Comparison of ENCODE assay signal across 8 cellular contexts in the genomic region with DNA sequence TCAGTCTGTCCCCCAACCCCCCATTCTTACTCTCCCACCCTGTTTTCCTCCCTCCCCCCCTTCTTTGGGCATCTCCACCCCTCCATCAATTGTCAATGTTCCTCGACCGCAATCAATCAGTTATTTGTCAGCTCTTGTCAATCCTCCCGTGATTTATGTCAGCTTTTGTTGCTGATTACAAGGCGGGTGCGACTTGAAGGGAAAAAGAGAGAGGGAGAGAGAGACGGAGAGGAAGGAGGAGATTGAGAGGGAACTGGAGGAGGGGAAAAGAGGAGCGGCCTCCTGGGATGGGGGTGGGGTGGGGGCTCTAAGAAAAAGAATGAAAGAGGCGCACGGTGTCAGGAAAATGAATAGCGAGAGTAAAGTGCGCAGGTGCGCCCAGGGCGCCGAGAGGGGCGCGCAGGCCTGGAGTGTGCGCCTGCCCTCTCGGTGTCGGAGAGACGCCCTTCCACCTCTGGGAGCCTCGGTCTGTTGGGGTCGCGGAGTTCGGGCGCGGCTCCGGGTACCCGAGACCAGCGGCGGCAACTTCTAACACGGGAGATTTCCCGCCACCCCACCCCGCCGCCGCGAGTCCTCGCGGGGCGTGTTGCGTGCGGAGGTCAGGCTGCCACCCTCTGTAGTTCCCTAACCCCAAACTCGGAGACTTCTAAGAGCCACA. TPM values are rescaled to one million over a fixed set of nuclear protein-coding genes. Genes with fewer than 3 reads are reported as not detected.
DNase-seq lines count a peak whose midpoint lies in the region; ATAC-seq and TF ChIP-seq lines count a peak whose summit lies in the region.

No MANE protein-coding gene starts in this region.

- no peak for ATAC-seq in GM19324 (IDR thresholded peaks at IDR 0.05; ENCODE audit: low FRiP score, unreplicated experiment)

- peaks cover 92% of the 10 kb centered on the region for H3K27me3 Mint-ChIP-seq in brain
- H3K27me3 Mint-ChIP-seq in stimulated activated naive CD8-positive, alpha-beta T cell treated with anti-CD3 and anti-CD28 coated beads, Interleukin-15, Interleukin-2, amounts not matched to agents 100 ng/mL and 50 ng/mL, for 24 hours = peaks cover 69% of the 10 kb centered on the region

- H3K4me1 Mint-ChIP-seq in brain = peaks cover 39% of the 10 kb centered on the region
- peaks cover 41% of the 10 kb centered on the region for H3K4me1 Mint-ChIP-seq in stimulated activated naive CD8-positive, alpha-beta T cell treated with anti-CD3 and anti-CD28 coated beads, Interleukin-15, Interleukin-2, amounts not matched to agents 100 ng/mL and 50 ng/mL, for 24 hours (ENCODE audit: low read depth)

- H3K27ac Mint-ChIP-seq in brain = peak overlapping the region; percentile 93 to 99 (median 97)
- H3K27ac Mint-ChIP-seq in stimulated activated naive CD8-positive, alpha-beta T cell treated with anti-CD3 and anti-CD28 coated beads, Interleukin-15, Interleukin-2, amounts not matched to agents 100 ng/mL and 50 ng/mL, for 24 hours = no peak overlapping the region

- DNase-seq in NCI-H748 treated with DMSO at 0.1 percent for 48 hours (lab: John Stamatoyannopoulos, UW) (peak; percentile 88), NCI-H748 (lab: John Stamatoyannopoulos, UW; ENCODE audit: unreplicated experiment) (no peak), NCI-H2171 treated with DMSO at 0.1 percent for 48 hours (lab: John Stamatoyannopoulos, UW) (peak; percentile 87)
- DNase-seq in NK-92 treated with Interleukin-12 subunit alpha and Interleukin-12 subunit beta, amount 100 ng/mL, for 24 hours (lab: John Stamatoyannopoulos, UW) = no peak

- H3K4me3 Mint-ChIP-seq in brain = peak overlapping the region; percentile 90 to 98 (median 95)
- H3K4me3 Mint-ChIP-seq in stimulated activated naive CD8-positive, alpha-beta T cell treated with anti-CD3 and anti-CD28 coated beads, Interleukin-15, Interleukin-2, amounts not matched to agents 100 ng/mL and 50 ng/mL, for 24 hours = peak overlapping the region; percentile 80

- H3K9me3 Mint-ChIP-seq in brain = peaks cover 0 to 10% (median 0%) of the 10 kb centered on the region in 5 experiments
- H3K9me3 Mint-ChIP-seq in stimulated activated naive CD8-positive, alpha-beta T cell treated with anti-CD3 and anti-CD28 coated beads, Interleukin-15, Interleukin-2, amounts not matched to agents 100 ng/mL and 50 ng/mL, for 24 hours = no peaks in the 10 kb centered on the region

- H3K27ac ChIP-seq in layer of hippocampus (ENCODE audit: low read depth, low read length) = peak overlapping the region; percentile 93

- H3K36me3 Mint-ChIP-seq in brain = peaks cover 9% of the 10 kb centered on the region
- H3K36me3 Mint-ChIP-seq in stimulated activated naive CD8-positive, alpha-beta T cell treated with anti-CD3 and anti-CD28 coated beads, Interleukin-15, Interleukin-2, amounts not matched to agents 100 ng/mL and 50 ng/mL, for 24 hours (ENCODE audit: low read depth) = no peaks in the 10 kb centered on the region

- TF ChIP-seq CTCF in brain (conservative IDR thresholded peaks at IDR 0.05) = no peak

- peaks cover 12% of the 10 kb centered on the region for H3K27me3 ChIP-seq in layer of hippocampus (ENCODE audit: control insufficient read depth, insufficient read depth, low read length)

RNA-seq across cellular contexts. Expression of gene ZNF503, which starts 1.1 kb away (rescaled TPM):
- 7.6 TPM for polyA plus RNA-seq in brain (ENCODE audit: insufficient read depth, low read depth, low replicate concordance)

RNA-seq across cellular contexts. Expression of gene LRMDA, which starts 28.8 kb away (rescaled TPM):
- 8.3 TPM for polyA plus RNA-seq in brain (ENCODE audit: insufficient read depth, low read depth, low replicate concordance)

Comparison
In these comparisons a context has a peak if more than half of its experiments do, and no peak if none do; other contexts are left out.
1. DNase-seq: peak in NCI-H748 treated with DMSO at 0.1 percent for 48 hours (single experiment) and NCI-H2171 treated with DMSO at 0.1 percent for 48 hours (single experiment); none in NCI-H748 (single experiment) and NK-92 treated with Interleukin-12 subunit alpha and Interleukin-12 subunit beta, amount 100 ng/mL, for 24 hours (single experiment).